Comparison of ENCODE assay signal across 17 cellular contexts in genomic region chr3:108092556-108092955, GRCh38. TPM values are rescaled to one million over a fixed set of nuclear protein-coding genes. Genes with fewer than 3 reads are reported as not detected.
DNase-seq lines count a peak whose midpoint lies in the region; ATAC-seq and TF ChIP-seq lines count a peak whose summit lies in the region.
"Had no signal": no experiment of that assay in that cellular context is flagged by ENCODE, and none has a peak within 500 bp of the region (broad histone marks: within the 10 kb centered on the region; RNA-seq: fewer than 3 reads in every experiment).

No MANE protein-coding gene starts in this region.

- H3K4me1 Mint-ChIP-seq in MCF 10A (ENCODE audit: insufficient read depth, unreplicated experiment) (peaks cover 5% of the 10 kb centered on the region), T-cell (peaks cover 47 to 55% (median 47%) of the 10 kb centered on the region in 3 donors), glutamatergic neuron (ENCODE audit: low read depth, unreplicated experiment) (peaks cover 27% of the 10 kb centered on the region)

- TF ChIP-seq POLR2A in breast epithelium (IDR thresholded peaks at IDR 0.05), result no peak

- H3K36me3 Mint-ChIP-seq in MCF 10A (ENCODE audit: insufficient read depth, unreplicated experiment), result no peaks in the 10 kb centered on the region
- H3K36me3 Mint-ChIP-seq in T-cell, result peaks cover 5% of the 10 kb centered on the region
- peaks cover 3% of the 10 kb centered on the region for H3K36me3 Mint-ChIP-seq in glutamatergic neuron (ENCODE audit: unreplicated experiment)

- no peaks in the 10 kb centered on the region for H3K27me3 Mint-ChIP-seq in MCF 10A (ENCODE audit: insufficient read depth, unreplicated experiment)
- H3K27me3 Mint-ChIP-seq in T-cell, result no peaks in the 10 kb centered on the region
- peaks cover 15% of the 10 kb centered on the region for H3K27me3 Mint-ChIP-seq in glutamatergic neuron (ENCODE audit: unreplicated experiment)

- CTCF ChIA-PET in MCF 10A (lab: Yijun Ruan, JAX), result interaction anchor here (0.6 to 1.0 kb wide), 2 partner anchors 127 to 459 kb away, joined by 3 read pairs; no protein-coding TSS in a partner anchor
- CTCF ChIA-PET in T-cell (lab: Charles Lee), result interaction anchor here (0.5 to 1.9 kb wide), 10 partner anchors 13 to 65 kb away, joined by 3 to 6 read pairs (median 4); no protein-coding TSS in a partner anchor

- ATAC-seq in T-cell (replicated peaks in 1 of 4), result no peak
- ATAC-seq: GM12878 had no signal

- no peaks in the 10 kb centered on the region for H3K27me3 ChIP-seq in breast epithelium
- H3K27me3 ChIP-seq: adrenal gland, spleen had no signal

- POLR2A ChIA-PET in MCF 10A (lab: Yijun Ruan, JAX), result interaction anchor here (0.8 kb wide), 1 partner anchor 39 kb away, joined by 3 read pairs; no protein-coding TSS in a partner anchor
- POLR2A ChIA-PET in T-cell (lab: Charles Lee), result interaction anchor here (0.6 to 3.7 kb wide), 10 partner anchors 9 to 131 kb away, joined by 3 to 22 read pairs (median 3); partner anchors contain the start of gene IFT57 (in 1 of the 2)

- H3K27ac Mint-ChIP-seq in MCF 10A (ENCODE audit: low read depth, unreplicated experiment), result no peak overlapping the region
- peak overlapping the region; percentile 94 to 97 for H3K27ac Mint-ChIP-seq in T-cell
- H3K27ac Mint-ChIP-seq in glutamatergic neuron (ENCODE audit: unreplicated experiment), result peak overlapping the region; percentile 90

- no peaks in the 10 kb centered on the region for H3K36me3 ChIP-seq in breast epithelium
- H3K36me3 ChIP-seq: adrenal gland, spleen had no signal

- intact Hi-C loops in MCF 10A (cut with micrococcal nuclease) (no loop called here), breast epithelium (cut with DNase I; ENCODE audit: low total_unique reads) (no loop called here)

- no peak overlapping the region for H3K27ac ChIP-seq in breast epithelium
- H3K27ac ChIP-seq: adrenal gland, parathyroid adenoma had no signal

- TF ChIP-seq CTCF in MCF 10A (IDR thresholded peaks at IDR 0.05; ENCODE audit: unreplicated experiment) (no peak), breast epithelium (IDR thresholded peaks at IDR 0.05) (no peak), glutamatergic neuron (IDR thresholded peaks at IDR 0.05; ENCODE audit: partially characterized antibody, unreplicated experiment) (no peak)

- DNase-seq in MCF 10A (ENCODE audit: unreplicated experiment) (no peak), breast epithelium (ENCODE audit: low spot score in 2 of 2) (no peak), T-cell (no peak), glutamatergic neuron (no peak), superior temporal gyrus (ENCODE audit: extremely low spot score) (peak; percentile 38), HK-2 (ENCODE audit: unreplicated experiment) (no peak), HuH-7 (ENCODE audit: low spot score) (no peak), mucosa of gallbladder (ENCODE audit: low spot score) (no peak)
- DNase-seq: adrenal gland, EL, islet precursor cell, mesendoderm, NCI-H2029, NCI-H748 treated with DMSO at 0.1 percent for 48 hours, spleen had no signal

- H3K9me3 Mint-ChIP-seq in MCF 10A (ENCODE audit: unreplicated experiment), result no peaks in the 10 kb centered on the region
- H3K9me3 Mint-ChIP-seq in T-cell, result peaks cover 0 to 4% (median 0%) of the 10 kb centered on the region in 3 donors
- peaks cover 16% of the 10 kb centered on the region for H3K9me3 Mint-ChIP-seq in glutamatergic neuron (ENCODE audit: unreplicated experiment)

- no peaks in the 10 kb centered on the region for H3K9me3 ChIP-seq in breast epithelium
- H3K9me3 ChIP-seq: adrenal gland, spleen had no signal

- BruUV-seq in MCF 10A (replicated peaks; lab: Mats Ljungman, UMichigan), result no TSS peak

- H3K4me3 Mint-ChIP-seq in MCF 10A (ENCODE audit: unreplicated experiment) (peak overlapping the region; percentile 95), T-cell (peak overlapping the region in 2 of 3 donors; percentile 65 to 81), glutamatergic neuron (ENCODE audit: unreplicated experiment) (peak overlapping the region; percentile 50)

- H3K4me1 ChIP-seq in breast epithelium, result peaks cover 0 to 4% of the 10 kb centered on the region in 2 donors
- H3K4me1 ChIP-seq: parathyroid adenoma had no signal

- H3K4me3 ChIP-seq in breast epithelium, result no peak overlapping the region
- H3K4me3 ChIP-seq: adrenal gland had no signal

RNA-seq across cellular contexts. Expression of gene CD47, which starts 1.7 kb away (rescaled TPM):
- 28.5 and 31.5 TPM in 2 replicates for total RNA-seq in MCF 10A (2022)
- total RNA-seq in breast epithelium, result 100 to 1,000 TPM in 1 of 3 donors, 10 to 100 TPM in 2; 52.8 to 126 (median 85.5) TPM
- total RNA-seq in T-cell, result 100 to 1,000 TPM; 154 to 186 (median 161) TPM
- 507 TPM for total RNA-seq in glutamatergic neuron (ENCODE audit: unreplicated experiment)
- total RNA-seq in mucosa of gallbladder, result 96.4 TPM
